1 cellular context compared by ENCODE assay signal in the genomic region with DNA sequence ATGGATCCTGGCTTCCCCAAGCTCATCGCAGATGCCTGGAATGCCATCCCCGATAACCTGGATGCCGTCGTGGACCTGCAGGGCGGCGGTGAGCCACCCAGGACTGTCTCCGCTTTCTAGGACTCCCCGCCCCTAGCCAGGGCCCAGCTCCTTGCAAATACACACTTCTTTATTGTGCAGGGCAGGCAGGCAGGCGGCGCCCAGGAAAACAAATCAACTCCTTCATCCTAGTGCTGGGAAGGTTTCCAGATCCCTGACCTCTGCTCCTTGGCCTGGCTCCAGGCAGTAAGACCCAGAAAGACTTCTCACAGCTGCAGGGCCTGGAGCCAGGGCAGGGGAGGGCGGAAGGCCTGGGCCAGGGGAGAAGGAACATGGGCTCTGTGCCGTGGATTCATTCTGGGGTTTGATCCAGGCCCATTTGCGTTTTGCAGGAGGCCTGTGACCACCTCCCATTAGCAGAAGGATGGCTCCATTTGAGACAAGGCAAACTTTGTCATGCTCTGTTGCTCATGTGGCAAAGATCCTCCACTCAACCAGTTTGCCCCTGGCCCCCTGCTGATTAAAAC.
TF ChIP-seq lines count a peak whose summit lies in the region.

No MANE protein-coding gene starts in this region.

TF ChIP-seq in HepG2, 621 proteins besides CTCF, POLR2A, EP300 and RAD21 (continued from another document and continues in another):
- TF ChIP-seq, protein P1, sequence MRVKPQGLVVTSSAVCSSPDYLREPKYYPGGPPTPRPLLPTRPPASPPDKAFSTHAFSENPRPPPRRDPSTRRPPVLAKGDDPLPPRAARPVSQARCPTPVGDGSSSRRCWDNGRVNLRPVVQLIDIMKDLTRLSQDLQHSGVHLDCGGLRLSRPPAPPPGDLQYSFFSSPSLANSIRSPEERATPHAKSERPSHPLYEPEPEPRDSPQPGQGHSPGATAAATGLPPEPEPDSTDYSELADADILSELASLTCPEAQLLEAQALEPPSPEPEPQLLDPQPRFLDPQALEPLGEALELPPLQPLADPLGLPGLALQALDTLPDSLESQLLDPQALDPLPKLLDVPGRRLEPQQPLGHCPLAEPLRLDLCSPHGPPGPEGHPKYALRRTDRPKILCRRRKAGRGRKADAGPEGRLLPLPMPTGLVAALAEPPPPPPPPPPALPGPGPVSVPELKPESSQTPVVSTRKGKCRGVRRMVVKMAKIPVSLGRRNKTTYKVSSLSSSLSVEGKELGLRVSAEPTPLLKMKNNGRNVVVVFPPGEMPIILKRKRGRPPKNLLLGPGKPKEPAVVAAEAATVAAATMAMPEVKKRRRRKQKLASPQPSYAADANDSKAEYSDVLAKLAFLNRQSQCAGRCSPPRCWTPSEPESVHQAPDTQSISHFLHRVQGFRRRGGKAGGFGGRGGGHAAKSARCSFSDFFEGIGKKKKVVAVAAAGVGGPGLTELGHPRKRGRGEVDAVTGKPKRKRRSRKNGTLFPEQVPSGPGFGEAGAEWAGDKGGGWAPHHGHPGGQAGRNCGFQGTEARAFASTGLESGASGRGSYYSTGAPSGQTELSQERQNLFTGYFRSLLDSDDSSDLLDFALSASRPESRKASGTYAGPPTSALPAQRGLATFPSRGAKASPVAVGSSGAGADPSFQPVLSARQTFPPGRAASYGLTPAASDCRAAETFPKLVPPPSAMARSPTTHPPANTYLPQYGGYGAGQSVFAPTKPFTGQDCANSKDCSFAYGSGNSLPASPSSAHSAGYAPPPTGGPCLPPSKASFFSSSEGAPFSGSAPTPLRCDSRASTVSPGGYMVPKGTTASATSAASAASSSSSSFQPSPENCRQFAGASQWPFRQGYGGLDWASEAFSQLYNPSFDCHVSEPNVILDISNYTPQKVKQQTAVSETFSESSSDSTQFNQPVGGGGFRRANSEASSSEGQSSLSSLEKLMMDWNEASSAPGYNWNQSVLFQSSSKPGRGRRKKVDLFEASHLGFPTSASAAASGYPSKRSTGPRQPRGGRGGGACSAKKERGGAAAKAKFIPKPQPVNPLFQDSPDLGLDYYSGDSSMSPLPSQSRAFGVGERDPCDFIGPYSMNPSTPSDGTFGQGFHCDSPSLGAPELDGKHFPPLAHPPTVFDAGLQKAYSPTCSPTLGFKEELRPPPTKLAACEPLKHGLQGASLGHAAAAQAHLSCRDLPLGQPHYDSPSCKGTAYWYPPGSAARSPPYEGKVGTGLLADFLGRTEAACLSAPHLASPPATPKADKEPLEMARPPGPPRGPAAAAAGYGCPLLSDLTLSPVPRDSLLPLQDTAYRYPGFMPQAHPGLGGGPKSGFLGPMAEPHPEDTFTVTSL (CRISPR knock-in tag; IDR thresholded peaks at IDR 0.05; ENCODE audit: borderline replicate concordance), result no peak
- TF ChIP-seq HNRNPL (IDR thresholded peaks at IDR 0.05; ENCODE audit: low read depth, low read length), result 0 out of 2 replicates have a peak, but pooled peaks have one; percentile 30
- TF ChIP-seq, protein P2, sequence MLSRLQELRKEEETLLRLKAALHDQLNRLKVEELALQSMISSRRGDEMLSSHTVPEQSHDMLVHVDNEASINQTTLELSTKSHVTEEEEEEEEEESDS (CRISPR knock-in tag; IDR thresholded peaks at IDR 0.05; ENCODE audit: borderline replicate concordance), result no peak
- TF ChIP-seq TCF7 (IDR thresholded peaks at IDR 0.05; ENCODE audit: low read depth), result peak; percentile 19; the same call in 1 of the 2 replicates
- no peak for TF ChIP-seq ATF1 (CRISPR knock-in tag; IDR thresholded peaks at IDR 0.05)
- no peak for TF ChIP-seq ZNF570 (CRISPR knock-in tag; IDR thresholded peaks at IDR 0.05; ENCODE audit: borderline replicate concordance)
- TF ChIP-seq ONECUT2 (CRISPR knock-in tag; IDR thresholded peaks at IDR 0.05), result no peak
- TF ChIP-seq, protein P3, sequence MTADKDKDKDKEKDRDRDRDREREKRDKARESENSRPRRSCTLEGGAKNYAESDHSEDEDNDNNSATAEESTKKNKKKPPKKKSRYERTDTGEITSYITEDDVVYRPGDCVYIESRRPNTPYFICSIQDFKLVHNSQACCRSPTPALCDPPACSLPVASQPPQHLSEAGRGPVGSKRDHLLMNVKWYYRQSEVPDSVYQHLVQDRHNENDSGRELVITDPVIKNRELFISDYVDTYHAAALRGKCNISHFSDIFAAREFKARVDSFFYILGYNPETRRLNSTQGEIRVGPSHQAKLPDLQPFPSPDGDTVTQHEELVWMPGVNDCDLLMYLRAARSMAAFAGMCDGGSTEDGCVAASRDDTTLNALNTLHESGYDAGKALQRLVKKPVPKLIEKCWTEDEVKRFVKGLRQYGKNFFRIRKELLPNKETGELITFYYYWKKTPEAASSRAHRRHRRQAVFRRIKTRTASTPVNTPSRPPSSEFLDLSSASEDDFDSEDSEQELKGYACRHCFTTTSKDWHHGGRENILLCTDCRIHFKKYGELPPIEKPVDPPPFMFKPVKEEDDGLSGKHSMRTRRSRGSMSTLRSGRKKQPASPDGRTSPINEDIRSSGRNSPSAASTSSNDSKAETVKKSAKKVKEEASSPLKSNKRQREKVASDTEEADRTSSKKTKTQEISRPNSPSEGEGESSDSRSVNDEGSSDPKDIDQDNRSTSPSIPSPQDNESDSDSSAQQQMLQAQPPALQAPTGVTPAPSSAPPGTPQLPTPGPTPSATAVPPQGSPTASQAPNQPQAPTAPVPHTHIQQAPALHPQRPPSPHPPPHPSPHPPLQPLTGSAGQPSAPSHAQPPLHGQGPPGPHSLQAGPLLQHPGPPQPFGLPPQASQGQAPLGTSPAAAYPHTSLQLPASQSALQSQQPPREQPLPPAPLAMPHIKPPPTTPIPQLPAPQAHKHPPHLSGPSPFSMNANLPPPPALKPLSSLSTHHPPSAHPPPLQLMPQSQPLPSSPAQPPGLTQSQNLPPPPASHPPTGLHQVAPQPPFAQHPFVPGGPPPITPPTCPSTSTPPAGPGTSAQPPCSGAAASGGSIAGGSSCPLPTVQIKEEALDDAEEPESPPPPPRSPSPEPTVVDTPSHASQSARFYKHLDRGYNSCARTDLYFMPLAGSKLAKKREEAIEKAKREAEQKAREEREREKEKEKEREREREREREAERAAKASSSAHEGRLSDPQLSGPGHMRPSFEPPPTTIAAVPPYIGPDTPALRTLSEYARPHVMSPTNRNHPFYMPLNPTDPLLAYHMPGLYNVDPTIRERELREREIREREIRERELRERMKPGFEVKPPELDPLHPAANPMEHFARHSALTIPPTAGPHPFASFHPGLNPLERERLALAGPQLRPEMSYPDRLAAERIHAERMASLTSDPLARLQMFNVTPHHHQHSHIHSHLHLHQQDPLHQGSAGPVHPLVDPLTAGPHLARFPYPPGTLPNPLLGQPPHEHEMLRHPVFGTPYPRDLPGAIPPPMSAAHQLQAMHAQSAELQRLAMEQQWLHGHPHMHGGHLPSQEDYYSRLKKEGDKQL (CRISPR knock-in tag; IDR thresholded peaks at IDR 0.05; ENCODE audit: low read depth), result no peak
- TF ChIP-seq, protein P4, sequence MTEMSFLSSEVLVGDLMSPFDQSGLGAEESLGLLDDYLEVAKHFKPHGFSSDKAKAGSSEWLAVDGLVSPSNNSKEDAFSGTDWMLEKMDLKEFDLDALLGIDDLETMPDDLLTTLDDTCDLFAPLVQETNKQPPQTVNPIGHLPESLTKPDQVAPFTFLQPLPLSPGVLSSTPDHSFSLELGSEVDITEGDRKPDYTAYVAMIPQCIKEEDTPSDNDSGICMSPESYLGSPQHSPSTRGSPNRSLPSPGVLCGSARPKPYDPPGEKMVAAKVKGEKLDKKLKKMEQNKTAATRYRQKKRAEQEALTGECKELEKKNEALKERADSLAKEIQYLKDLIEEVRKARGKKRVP (CRISPR knock-in tag; IDR thresholded peaks at IDR 0.05), result no peak
- TF ChIP-seq SOX6 (IDR thresholded peaks at IDR 0.05), result no peak
- TF ChIP-seq SOX6 (CRISPR knock-in tag; IDR thresholded peaks at IDR 0.05), result peak; percentile 50; the same call in 1 of the 2 replicates
- TF ChIP-seq, protein P5, sequence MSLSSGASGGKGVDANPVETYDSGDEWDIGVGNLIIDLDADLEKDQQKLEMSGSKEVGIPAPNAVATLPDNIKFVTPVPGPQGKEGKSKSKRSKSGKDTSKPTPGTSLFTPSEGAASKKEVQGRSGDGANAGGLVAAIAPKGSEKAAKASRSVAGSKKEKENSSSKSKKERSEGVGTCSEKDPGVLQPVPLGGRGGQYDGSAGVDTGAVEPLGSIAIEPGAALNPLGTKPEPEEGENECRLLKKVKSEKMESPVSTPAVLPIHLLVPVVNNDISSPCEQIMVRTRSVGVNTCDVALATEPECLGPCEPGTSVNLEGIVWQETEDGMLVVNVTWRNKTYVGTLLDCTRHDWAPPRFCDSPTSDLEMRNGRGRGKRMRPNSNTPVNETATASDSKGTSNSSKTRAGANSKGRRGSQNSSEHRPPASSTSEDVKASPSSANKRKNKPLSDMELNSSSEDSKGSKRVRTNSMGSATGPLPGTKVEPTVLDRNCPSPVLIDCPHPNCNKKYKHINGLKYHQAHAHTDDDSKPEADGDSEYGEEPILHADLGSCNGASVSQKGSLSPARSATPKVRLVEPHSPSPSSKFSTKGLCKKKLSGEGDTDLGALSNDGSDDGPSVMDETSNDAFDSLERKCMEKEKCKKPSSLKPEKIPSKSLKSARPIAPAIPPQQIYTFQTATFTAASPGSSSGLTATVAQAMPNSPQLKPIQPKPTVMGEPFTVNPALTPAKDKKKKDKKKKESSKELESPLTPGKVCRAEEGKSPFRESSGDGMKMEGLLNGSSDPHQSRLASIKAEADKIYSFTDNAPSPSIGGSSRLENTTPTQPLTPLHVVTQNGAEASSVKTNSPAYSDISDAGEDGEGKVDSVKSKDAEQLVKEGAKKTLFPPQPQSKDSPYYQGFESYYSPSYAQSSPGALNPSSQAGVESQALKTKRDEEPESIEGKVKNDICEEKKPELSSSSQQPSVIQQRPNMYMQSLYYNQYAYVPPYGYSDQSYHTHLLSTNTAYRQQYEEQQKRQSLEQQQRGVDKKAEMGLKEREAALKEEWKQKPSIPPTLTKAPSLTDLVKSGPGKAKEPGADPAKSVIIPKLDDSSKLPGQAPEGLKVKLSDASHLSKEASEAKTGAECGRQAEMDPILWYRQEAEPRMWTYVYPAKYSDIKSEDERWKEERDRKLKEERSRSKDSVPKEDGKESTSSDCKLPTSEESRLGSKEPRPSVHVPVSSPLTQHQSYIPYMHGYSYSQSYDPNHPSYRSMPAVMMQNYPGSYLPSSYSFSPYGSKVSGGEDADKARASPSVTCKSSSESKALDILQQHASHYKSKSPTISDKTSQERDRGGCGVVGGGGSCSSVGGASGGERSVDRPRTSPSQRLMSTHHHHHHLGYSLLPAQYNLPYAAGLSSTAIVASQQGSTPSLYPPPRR (CRISPR knock-in tag; IDR thresholded peaks at IDR 0.05; ENCODE audit: borderline replicate concordance), result no peak
- no peak for TF ChIP-seq ZNF333 (CRISPR knock-in tag; IDR thresholded peaks at IDR 0.05; ENCODE audit: borderline replicate concordance)
- TF ChIP-seq KDM2A (CRISPR knock-in tag; IDR thresholded peaks at IDR 0.05; ENCODE audit: borderline replicate concordance, low read depth), result peak; percentile 35; the same call in 1 of the 2 replicates
- TF ChIP-seq ZNF792 (CRISPR knock-in tag; IDR thresholded peaks at IDR 0.05), result peak; percentile 50; the same call in 1 of the 2 replicates
- TF ChIP-seq, protein P6, sequence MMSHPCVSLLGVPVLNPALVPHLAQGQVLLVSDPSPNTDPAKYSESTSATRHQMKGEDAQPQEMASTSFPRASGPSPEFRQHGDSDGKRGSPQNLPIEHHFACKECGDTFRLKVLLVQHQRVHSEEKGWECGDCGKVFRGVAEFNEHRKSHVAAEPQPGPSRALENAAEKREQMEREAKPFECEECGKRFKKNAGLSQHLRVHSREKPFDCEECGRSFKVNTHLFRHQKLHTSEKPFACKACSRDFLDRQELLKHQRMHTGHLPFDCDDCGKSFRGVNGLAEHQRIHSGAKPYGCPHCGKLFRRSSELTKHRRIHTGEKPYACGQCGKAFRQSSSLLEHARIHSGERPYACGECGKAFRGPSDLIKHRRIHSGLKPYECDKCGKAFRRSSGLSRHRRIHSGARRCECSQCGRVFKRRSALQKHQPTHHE (CRISPR knock-in tag; IDR thresholded peaks at IDR 0.05; ENCODE audit: borderline replicate concordance), result no peak
- TF ChIP-seq ZNF354B (CRISPR knock-in tag; IDR thresholded peaks at IDR 0.05), result no peak
- TF ChIP-seq PHF8 (CRISPR knock-in tag; IDR thresholded peaks at IDR 0.05), result peak; percentile 37; the same call in 1 of the 2 replicates
- no peak for TF ChIP-seq HOXA7 (CRISPR knock-in tag; IDR thresholded peaks at IDR 0.05)
- TF ChIP-seq GTF2F1 (IDR thresholded peaks at IDR 0.05; ENCODE audit: low read length), result no peak
- peak; percentile 51; the same call in 1 of the 2 replicates for TF ChIP-seq HDAC2 (CRISPR knock-in tag; IDR thresholded peaks at IDR 0.05)
- TF ChIP-seq, protein P7, sequence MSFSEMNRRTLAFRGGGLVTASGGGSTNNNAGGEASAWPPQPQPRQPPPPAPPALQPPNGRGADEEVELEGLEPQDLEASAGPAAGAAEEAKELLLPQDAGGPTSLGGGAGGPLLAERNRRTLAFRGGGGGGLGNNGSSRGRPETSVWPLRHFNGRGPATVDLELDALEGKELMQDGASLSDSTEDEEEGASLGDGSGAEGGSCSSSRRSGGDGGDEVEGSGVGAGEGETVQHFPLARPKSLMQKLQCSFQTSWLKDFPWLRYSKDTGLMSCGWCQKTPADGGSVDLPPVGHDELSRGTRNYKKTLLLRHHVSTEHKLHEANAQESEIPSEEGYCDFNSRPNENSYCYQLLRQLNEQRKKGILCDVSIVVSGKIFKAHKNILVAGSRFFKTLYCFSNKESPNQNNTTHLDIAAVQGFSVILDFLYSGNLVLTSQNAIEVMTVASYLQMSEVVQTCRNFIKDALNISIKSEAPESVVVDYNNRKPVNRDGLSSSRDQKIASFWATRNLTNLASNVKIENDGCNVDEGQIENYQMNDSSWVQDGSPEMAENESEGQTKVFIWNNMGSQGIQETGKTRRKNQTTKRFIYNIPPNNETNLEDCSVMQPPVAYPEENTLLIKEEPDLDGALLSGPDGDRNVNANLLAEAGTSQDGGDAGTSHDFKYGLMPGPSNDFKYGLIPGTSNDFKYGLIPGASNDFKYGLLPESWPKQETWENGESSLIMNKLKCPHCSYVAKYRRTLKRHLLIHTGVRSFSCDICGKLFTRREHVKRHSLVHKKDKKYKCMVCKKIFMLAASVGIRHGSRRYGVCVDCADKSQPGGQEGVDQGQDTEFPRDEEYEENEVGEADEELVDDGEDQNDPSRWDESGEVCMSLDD (CRISPR knock-in tag; IDR thresholded peaks at IDR 0.05; ENCODE audit: borderline replicate concordance), result no peak
- TF ChIP-seq FOXA3 (CRISPR knock-in tag; IDR thresholded peaks at IDR 0.05), result peak; percentile 45; the same call in 1 of the 2 replicates
- TF ChIP-seq, protein P8, sequence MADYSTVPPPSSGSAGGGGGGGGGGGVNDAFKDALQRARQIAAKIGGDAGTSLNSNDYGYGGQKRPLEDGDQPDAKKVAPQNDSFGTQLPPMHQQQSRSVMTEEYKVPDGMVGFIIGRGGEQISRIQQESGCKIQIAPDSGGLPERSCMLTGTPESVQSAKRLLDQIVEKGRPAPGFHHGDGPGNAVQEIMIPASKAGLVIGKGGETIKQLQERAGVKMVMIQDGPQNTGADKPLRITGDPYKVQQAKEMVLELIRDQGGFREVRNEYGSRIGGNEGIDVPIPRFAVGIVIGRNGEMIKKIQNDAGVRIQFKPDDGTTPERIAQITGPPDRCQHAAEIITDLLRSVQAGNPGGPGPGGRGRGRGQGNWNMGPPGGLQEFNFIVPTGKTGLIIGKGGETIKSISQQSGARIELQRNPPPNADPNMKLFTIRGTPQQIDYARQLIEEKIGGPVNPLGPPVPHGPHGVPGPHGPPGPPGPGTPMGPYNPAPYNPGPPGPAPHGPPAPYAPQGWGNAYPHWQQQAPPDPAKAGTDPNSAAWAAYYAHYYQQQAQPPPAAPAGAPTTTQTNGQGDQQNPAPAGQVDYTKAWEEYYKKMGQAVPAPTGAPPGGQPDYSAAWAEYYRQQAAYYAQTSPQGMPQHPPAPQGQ (CRISPR knock-in tag; IDR thresholded peaks at IDR 0.05; ENCODE audit: borderline replicate concordance), result no peak
- no peak for TF ChIP-seq ZNF224 (CRISPR knock-in tag; IDR thresholded peaks at IDR 0.05)
